Comparison of ENCODE assay signal across 9 cellular contexts in genomic region chr14:81535399-81536124, GRCh38. TPM values are rescaled to one million over a fixed set of nuclear protein-coding genes. Genes with fewer than 3 reads are reported as not detected.
DNase-seq lines count a peak whose midpoint lies in the region; ATAC-seq, FAIRE-seq and TF ChIP-seq lines count a peak whose summit lies in the region.
"Had no signal": no experiment of that assay in that cellular context is flagged by ENCODE, and none has a peak within 500 bp of the region (broad histone marks: within the 10 kb centered on the region; RNA-seq: fewer than 3 reads in every experiment).

No MANE protein-coding gene starts in this region.

- TF ChIP-seq CTCF in D721Med (IDR thresholded peaks at IDR 0.05; ENCODE audit: insufficient read depth, missing control alignments): no peak

- H3K4me3 Mint-ChIP-seq in naive thymus-derived CD8-positive, alpha-beta T cell: peak overlapping the region in 9 of 10 donors; percentile 8 to 92 (median 38)

- peaks cover 8 to 48% (median 45%) of the 10 kb centered on the region in 4 donors for H3K4me1 Mint-ChIP-seq in naive thymus-derived CD8-positive, alpha-beta T cell

- no peak for TF ChIP-seq POLR2A in GM12891 (IDR thresholded peaks at IDR 0.05; ENCODE audit: low read depth, low read length)

- ATAC-seq in GM21367 (IDR thresholded peaks at IDR 0.05; ENCODE audit: unreplicated experiment) (peak; percentile 15), HG03558 (IDR thresholded peaks at IDR 0.05; ENCODE audit: extremely low read depth, unreplicated experiment) (peak; percentile 21)
- ATAC-seq in naive thymus-derived CD8-positive, alpha-beta T cell: no peak

- FAIRE-seq in GM12891 (lab: Jason Lieb, UNC): peak; percentile 60
- FAIRE-seq in D721Med (lab: Jason Lieb, UNC): no peak

- H3K36me3 Mint-ChIP-seq in naive thymus-derived CD8-positive, alpha-beta T cell: peaks cover 3 to 9% (median 9%) of the 10 kb centered on the region in 3 donors

- POLR2A ChIA-PET in naive thymus-derived CD8-positive, alpha-beta T cell (lab: Charles Lee): interaction anchor here (3.5 kb wide), 1 partner anchor 314 kb away, joined by 30 read pairs; the partner anchor contains the start of gene GTF2A1

- DNase-seq in GM12891 (ENCODE audit: insufficient read length, low spot score) (no peak), NCI-H1436 (lab: John Stamatoyannopoulos, UW) (no peak), D721Med (ENCODE audit: insufficient read length, low spot score) (no peak), T1000 (lab: John Stamatoyannopoulos, UW) (no peak), NCI-H2081 (lab: John Stamatoyannopoulos, UW) (no peak)
- DNase-seq in naive thymus-derived CD8-positive, alpha-beta T cell: no peak
- DNase-seq: RPMI8226 had no signal

- H3K9me3 Mint-ChIP-seq in naive thymus-derived CD8-positive, alpha-beta T cell: peaks cover 0 to 9% (median 0%) of the 10 kb centered on the region in 9 donors

- H3K27ac Mint-ChIP-seq in naive thymus-derived CD8-positive, alpha-beta T cell: peak overlapping the region in 7 of 10 donors; percentile 34 to 94 (median 88)

- H3K27me3 Mint-ChIP-seq in naive thymus-derived CD8-positive, alpha-beta T cell: peaks cover 7 to 18% (median 16%) of the 10 kb centered on the region in 5 donors

TF ChIP-seq in GM12891, 5 proteins besides CTCF, POLR2A, EP300 and RAD21:
- peak; percentile 66 for TF ChIP-seq SPI1 (IDR thresholded peaks at IDR 0.05; ENCODE audit: low read depth, low read length)
- no peak for TF ChIP-seq POLR2AphosphoS5 (IDR thresholded peaks at IDR 0.05; ENCODE audit: low read depth, low read length)

RNA-seq across cellular contexts. Expression of gene SEL1L, which starts 1.9 kb away (rescaled TPM):
- polyA plus RNA-seq in GM12891 (2012; ENCODE audit: low read depth, missing spikeins): 13.9 TPM
- 10 to 100 TPM; 56.7 to 58.0 TPM for total RNA-seq in naive thymus-derived CD8-positive, alpha-beta T cell
- polyA plus RNA-seq in naive thymus-derived CD8-positive, alpha-beta T cell: 10 to 100 TPM; 12.0 to 22.9 (median 16.2) TPM

Comparison
In these comparisons a context has a peak if more than half of its experiments do, and no peak if none do; other contexts are left out.
1. ATAC-seq: peak in GM21367 (single experiment) and HG03558 (single experiment); none in naive thymus-derived CD8-positive, alpha-beta T cell (0 of 2).